ENCODE assay signal across 8 cellular contexts in the genomic region with DNA sequence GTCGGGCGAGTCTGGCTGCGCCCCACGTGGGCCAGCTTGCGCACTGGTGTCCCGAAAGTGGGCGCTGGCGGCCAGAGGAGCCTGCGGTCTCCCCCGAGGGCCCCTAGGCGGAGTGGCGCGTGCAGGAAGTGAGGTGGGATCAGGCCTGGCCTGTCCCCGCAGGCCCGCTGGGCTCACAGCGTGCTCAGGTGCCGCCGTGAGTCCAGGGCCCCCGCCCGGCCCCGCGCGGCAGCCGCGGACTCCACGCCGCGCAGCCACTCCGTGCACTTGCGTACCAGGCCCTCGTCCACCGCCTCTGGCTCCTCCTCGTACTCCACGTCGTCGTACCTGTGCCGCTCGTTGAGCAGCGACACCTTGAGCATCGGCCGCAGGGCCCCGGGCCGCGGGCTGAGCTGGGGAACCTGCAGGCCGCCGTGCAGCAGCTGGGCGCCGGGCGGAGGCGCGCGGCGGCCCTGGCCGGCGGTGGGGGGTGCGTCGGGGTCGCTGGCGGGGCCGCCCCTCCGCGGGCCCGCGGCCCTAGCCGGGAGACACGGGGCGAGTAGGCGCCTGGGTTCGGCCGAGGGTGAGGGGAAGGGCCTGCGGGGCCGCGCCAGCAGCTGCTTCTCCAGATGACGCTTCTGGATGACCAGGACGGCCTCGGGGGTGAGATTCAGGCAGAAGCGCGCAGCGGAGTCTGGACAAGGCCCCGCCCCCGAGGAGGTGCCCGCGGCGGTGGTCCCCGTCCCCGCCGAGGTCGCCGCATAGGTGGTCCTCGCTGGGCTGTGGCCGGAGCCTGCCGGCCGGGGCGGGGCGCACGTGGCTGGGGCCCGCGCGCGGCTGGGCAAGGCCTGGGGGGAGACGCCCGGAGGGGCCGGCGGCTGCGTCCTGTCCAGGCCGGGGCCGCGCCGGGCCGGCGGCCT. TPM values are rescaled to one million over a fixed set of nuclear protein-coding genes. Genes with fewer than 3 reads are reported as not detected.
DNase-seq lines count a peak whose midpoint lies in the region; ATAC-seq, FAIRE-seq and TF ChIP-seq lines count a peak whose summit lies in the region.

No MANE protein-coding gene starts in this region.

- peaks cover 26 to 51% of the 10 kb centered on the region in 2 donors for H3K27me3 ChIP-seq in mucosa of rectum (ENCODE audit: control insufficient read depth in 2 of 2, insufficient read depth in 2 of 2, low read length in 2 of 2)

- TF ChIP-seq POLR2A in GM12892 (IDR thresholded peaks at IDR 0.05; ENCODE audit: low read depth, low read length): no peak

- no peaks in the 10 kb centered on the region for H3K36me3 ChIP-seq in mucosa of rectum (ENCODE audit: control insufficient read depth in 2 of 2, insufficient read depth in 2 of 2, low read length in 2 of 2)

- H3K9ac ChIP-seq in mucosa of rectum (ENCODE audit: low read depth in 1 of 2, low read length in 2 of 2): no peak overlapping the region

- peak; percentile 42 for ATAC-seq in GM19452 (IDR thresholded peaks at IDR 0.05; ENCODE audit: unreplicated experiment)

- no peak for FAIRE-seq in GM12892 (lab: Jason Lieb, UNC)

- H3K4me1 ChIP-seq in mucosa of rectum (ENCODE audit: control insufficient read depth in 2 of 2, insufficient read depth in 2 of 2, low read length in 2 of 2): peaks cover 3% of the 10 kb centered on the region in 2 donors

- no peaks in the 10 kb centered on the region for H3K9me3 ChIP-seq in mucosa of rectum (ENCODE audit: control insufficient read depth in 2 of 2, low read length in 2 of 2)

- peak overlapping the region; percentile 13 to 26 for H3K4me3 ChIP-seq in mucosa of rectum (ENCODE audit: low read length in 2 of 2)

- H3K27ac ChIP-seq in cingulate gyrus (ENCODE audit: low read depth, low read length) (peak overlapping the region; percentile 75), mucosa of rectum (ENCODE audit: low read depth in 2 of 2, low read length in 2 of 2) (no peak overlapping the region)

- peak; percentile 35 for DNase-seq in DMS79 treated with DMSO at 0.1 percent for 48 hours (lab: John Stamatoyannopoulos, UW)
- DNase-seq in HuH-7 (ENCODE audit: low spot score): peak; percentile 58
- no peak for DNase-seq in GM12892 (ENCODE audit: insufficient read length)
- DNase-seq in activated effector memory CD4-positive, alpha-beta T cell treated with Interleukin-2 at 50 U/mL for 16 hours: no peak
- no peak for DNase-seq in cerebellum (ENCODE audit: low spot score)

RNA-seq across cellular contexts. Expression of a gene that starts 0.9 kb away (rescaled TPM):
- polyA plus RNA-seq in GM12892 (2012; ENCODE audit: missing spikeins): 4.4 TPM
- total RNA-seq in cerebellum: 0.54 TPM

RNA-seq across cellular contexts. Expression of a gene that starts 35.0 kb away (rescaled TPM):
- 173 TPM for polyA plus RNA-seq in GM12892 (2012; ENCODE audit: missing spikeins)
- total RNA-seq in cerebellum: 18.9 TPM

Comparison
In these comparisons a context has a peak if more than half of its experiments do, and no peak if none do; other contexts are left out.
1. DNase-seq: peak in DMS79 treated with DMSO at 0.1 percent for 48 hours (single experiment) and HuH-7 (single experiment); none in GM12892 (single experiment), activated effector memory CD4-positive, alpha-beta T cell treated with Interleukin-2 at 50 U/mL for 16 hours (single experiment) and cerebellum (single experiment).